In the genomic region with DNA sequence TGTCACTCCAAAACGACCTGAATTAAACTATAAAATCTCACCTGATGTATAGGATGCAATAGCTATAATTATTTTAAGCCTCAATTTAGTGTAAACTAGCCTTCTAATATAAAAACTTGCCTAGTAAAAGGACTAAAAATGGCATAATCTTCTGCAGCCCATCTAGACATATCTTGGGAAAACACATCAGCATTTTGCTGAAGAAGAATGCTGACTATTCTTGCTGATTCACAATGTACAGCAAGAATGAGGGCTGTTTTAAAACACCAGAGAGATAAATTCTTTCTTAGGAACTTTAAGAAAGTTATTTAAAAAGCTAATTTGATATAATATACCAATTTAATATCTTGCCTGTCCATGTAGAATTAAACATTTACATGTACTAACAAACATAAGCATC, we compare ENCODE assay signal across 7 cellular contexts.
"Had no signal": no experiment of that assay in that cellular context is flagged by ENCODE, and none has a peak within 500 bp of the region (broad histone marks: within the 10 kb centered on the region; RNA-seq: fewer than 3 reads in every experiment).

No MANE protein-coding gene starts in this region.

- FAIRE-seq: H1, H54, HTR-8/SVneo had no signal

- H2AFZ ChIP-seq: GM23338 had no signal

- ATAC-seq: GM23338 had no signal

- H3K4me3 ChIP-seq: GM23338 had no signal

- DNase-seq: H9, KBM-7 had no signal

- H3K27ac ChIP-seq: KMS-11 had no signal

- H3K4me2 ChIP-seq: GM23338, KMS-11 had no signal

- H3K9ac ChIP-seq: KMS-11 had no signal
